ENCODE assay signal across 20 cellular contexts in genomic region chr14:96929969-96930368, GRCh38.
"Had no signal": no experiment of that assay in that cellular context is flagged by ENCODE, and none has a peak within 500 bp of the region (broad histone marks: within the 10 kb centered on the region; RNA-seq: fewer than 3 reads in every experiment).

No MANE protein-coding gene starts in this region.

- H3K4me3 ChIP-seq: dorsolateral prefrontal cortex, left lung, lung, prostate gland, sigmoid colon, skin epidermis, stomach, thoracic aorta, transverse colon had no signal

- H2AFZ ChIP-seq: parathyroid adenoma had no signal

- H3K36me3 ChIP-seq: left lung, prostate gland, sigmoid colon, stomach, thoracic aorta, transverse colon had no signal

- H3K4me1 ChIP-seq: left lung, parathyroid adenoma, prostate gland, sigmoid colon, stomach, transverse colon had no signal

- DNase-seq: cortex of kidney; dorsolateral prefrontal cortex; effector CD8-positive, alpha-beta T cell; foreskin melanocyte; islet precursor cell; left lung; mesendoderm; naive B cell; sigmoid colon; stimulated activated CD4-positive, alpha-beta T cell treated with anti-CD3 and anti-CD28 coated beads, Interleukin-2, amount 100 ng/mL, for 24 hours; stimulated activated CD4-positive, alpha-beta T cell treated with anti-CD3 and anti-CD28 coated beads, Interleukin-4, amount 100 ng/mL, for 4 hours; stimulated activated naive CD4-positive, alpha-beta T cell; stomach; substantia nigra; transverse colon had no signal

- ATAC-seq: left lung had no signal

- H3K9ac ChIP-seq: parathyroid adenoma had no signal

- H3K9me3 ChIP-seq: left lung, prostate gland, sigmoid colon, stomach, thoracic aorta, transverse colon had no signal

- H3K27ac ChIP-seq: dorsolateral prefrontal cortex, left lung, parathyroid adenoma, prostate gland, sigmoid colon, skin epidermis, stomach, thoracic aorta, transverse colon had no signal

- H3K27me3 ChIP-seq: dorsolateral prefrontal cortex, left lung, sigmoid colon, stomach, transverse colon had no signal
